ENCODE assay signal across 2 cellular contexts in the genomic region with DNA sequence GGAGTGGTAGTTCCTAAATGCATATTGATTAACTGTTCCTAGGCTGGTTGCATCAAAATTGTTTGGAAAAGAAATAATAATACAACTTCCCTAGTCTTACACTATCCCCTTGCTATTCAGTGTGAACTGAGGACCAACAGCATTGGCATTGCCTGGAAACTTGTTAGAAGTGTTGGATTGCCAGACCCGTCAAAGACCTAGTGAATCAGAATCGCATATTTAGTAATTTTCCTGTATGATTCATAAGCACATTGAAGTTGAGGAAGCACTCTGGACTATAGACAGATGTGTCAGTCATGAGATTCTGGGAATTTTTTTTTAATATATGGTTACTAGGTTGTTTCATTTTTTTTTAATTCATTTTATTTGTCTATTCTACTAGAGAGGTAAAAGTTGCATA.
TF ChIP-seq lines count a peak whose summit lies in the region.

No MANE protein-coding gene starts in this region.

TF ChIP-seq in A549, 52 proteins besides CTCF, POLR2A, EP300 and RAD21:
- 0 out of 2 replicates have a peak, but pooled peaks have one; percentile 50 for TF ChIP-seq FOSL2 (IDR thresholded peaks at IDR 0.05)
- no peak for TF ChIP-seq FOSL2 (CRISPR knock-in tag; IDR thresholded peaks at IDR 0.05)
- TF ChIP-seq, protein P1, sequence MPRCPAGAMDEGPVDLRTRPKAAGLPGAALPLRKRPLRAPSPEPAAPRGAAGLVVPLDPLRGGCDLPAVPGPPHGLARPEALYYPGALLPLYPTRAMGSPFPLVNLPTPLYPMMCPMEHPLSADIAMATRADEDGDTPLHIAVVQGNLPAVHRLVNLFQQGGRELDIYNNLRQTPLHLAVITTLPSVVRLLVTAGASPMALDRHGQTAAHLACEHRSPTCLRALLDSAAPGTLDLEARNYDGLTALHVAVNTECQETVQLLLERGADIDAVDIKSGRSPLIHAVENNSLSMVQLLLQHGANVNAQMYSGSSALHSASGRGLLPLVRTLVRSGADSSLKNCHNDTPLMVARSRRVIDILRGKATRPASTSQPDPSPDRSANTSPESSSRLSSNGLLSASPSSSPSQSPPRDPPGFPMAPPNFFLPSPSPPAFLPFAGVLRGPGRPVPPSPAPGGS (IDR thresholded peaks at IDR 0.05): no peak
- peak; percentile 35; the same call in 1 of the 2 replicates for TF ChIP-seq JUNB (IDR thresholded peaks at IDR 0.05)

TF ChIP-seq in IMR-90, 13 proteins besides CTCF, POLR2A, EP300 and RAD21 (continued from another document):
- TF ChIP-seq, protein P2, sequence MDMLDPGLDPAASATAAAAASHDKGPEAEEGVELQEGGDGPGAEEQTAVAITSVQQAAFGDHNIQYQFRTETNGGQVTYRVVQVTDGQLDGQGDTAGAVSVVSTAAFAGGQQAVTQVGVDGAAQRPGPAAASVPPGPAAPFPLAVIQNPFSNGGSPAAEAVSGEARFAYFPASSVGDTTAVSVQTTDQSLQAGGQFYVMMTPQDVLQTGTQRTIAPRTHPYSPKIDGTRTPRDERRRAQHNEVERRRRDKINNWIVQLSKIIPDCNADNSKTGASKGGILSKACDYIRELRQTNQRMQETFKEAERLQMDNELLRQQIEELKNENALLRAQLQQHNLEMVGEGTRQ (IDR thresholded peaks at IDR 0.05; ENCODE audit: low read depth, low read length): no peak
- TF ChIP-seq BHLHE40 (IDR thresholded peaks at IDR 0.05; ENCODE audit: low read depth, low read length) (no peak), FOS (IDR thresholded peaks at IDR 0.05; ENCODE audit: low read depth, low read length) (no peak), MXI1 (IDR thresholded peaks at IDR 0.05; ENCODE audit: borderline replicate concordance, low read depth, low read length) (no peak), RCOR1 (IDR thresholded peaks at IDR 0.05; ENCODE audit: insufficient replicate concordance, low read length) (no peak), SMC3 (IDR thresholded peaks at IDR 0.05; ENCODE audit: low read depth, low read length) (no peak), RFX5 (IDR thresholded peaks at IDR 0.05; ENCODE audit: low read depth, low read length) (no peak), CHD1 (IDR thresholded peaks at IDR 0.05; ENCODE audit: low read depth, low read length) (no peak), NFE2L2 (IDR thresholded peaks at IDR 0.05; ENCODE audit: low read depth, low read length) (no peak), CEBPB (IDR thresholded peaks at IDR 0.05; ENCODE audit: low read depth, low read length) (no peak)
- TF ChIP-seq, protein P3, sequence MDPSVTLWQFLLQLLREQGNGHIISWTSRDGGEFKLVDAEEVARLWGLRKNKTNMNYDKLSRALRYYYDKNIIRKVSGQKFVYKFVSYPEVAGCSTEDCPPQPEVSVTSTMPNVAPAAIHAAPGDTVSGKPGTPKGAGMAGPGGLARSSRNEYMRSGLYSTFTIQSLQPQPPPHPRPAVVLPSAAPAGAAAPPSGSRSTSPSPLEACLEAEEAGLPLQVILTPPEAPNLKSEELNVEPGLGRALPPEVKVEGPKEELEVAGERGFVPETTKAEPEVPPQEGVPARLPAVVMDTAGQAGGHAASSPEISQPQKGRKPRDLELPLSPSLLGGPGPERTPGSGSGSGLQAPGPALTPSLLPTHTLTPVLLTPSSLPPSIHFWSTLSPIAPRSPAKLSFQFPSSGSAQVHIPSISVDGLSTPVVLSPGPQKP (IDR thresholded peaks at IDR 0.05; ENCODE audit: borderline replicate concordance, low read depth, low read length): no peak
TF ChIP-seq in IMR-90: peak in this region for 0.
